30 cellular contexts compared by ENCODE assay signal in the genomic region with DNA sequence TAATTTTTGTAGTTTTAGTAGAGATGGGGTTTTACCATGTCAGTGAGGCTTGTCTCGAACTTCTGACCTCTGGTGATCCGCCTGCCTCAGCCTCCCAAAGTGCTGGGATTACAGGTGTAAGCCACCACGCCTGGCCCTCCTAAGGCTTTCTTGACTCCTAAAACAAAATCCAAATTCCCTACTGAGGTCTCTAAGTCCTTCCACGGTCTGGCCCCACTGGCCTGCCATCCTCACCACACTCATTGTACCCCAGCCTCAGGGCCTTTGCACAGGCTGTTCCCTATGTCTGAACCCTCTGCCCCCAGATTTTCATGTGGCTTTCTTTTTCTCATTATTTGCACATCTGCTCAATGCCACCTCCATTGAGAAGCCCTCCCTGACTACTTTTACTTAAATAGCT.
"Had no signal": no experiment of that assay in that cellular context is flagged by ENCODE, and none has a peak within 500 bp of the region (broad histone marks: within the 10 kb centered on the region; RNA-seq: fewer than 3 reads in every experiment).

No MANE protein-coding gene starts in this region.

- H3K9me3 ChIP-seq: adrenal gland, body of pancreas, breast epithelium had no signal

- H3K27ac ChIP-seq: adrenal gland, body of pancreas, brain microvascular endothelial cell, breast epithelium, VCaP had no signal

- H3K4me1 Mint-ChIP-seq: activated B cell treated with CpG ODN at 0.5 μM for 24 hours; activated CD4-positive, alpha-beta T cell treated with anti-CD3 and anti-CD28 coated beads, Interleukin-2, amount 10 ng/mL, durations not matched to agents 24 days and 14 days; activated naive CD8-positive, alpha-beta T cell treated with anti-CD3 and anti-CD28 coated beads for 36 hours; activated T-helper 17 cell treated with anti-CD3 and anti-CD28 coated beads, Interleukin-2, amount 50 U/mL, for 72 hours; T-cell had no signal

- ATAC-seq: activated naive CD4-positive, alpha-beta T cell treated with anti-CD3 and anti-CD28 coated beads, Interleukin-2, amount 50 U/mL, for 72 hours; activated T-cell treated with anti-CD3 and anti-CD28 coated beads, Interleukin-2, amount 50 U/mL, for 4 hours; activated T-cell treated with anti-CD3 and anti-CD28 coated beads, Interleukin-2, amount 50 U/mL, for 72 hours; activated T-helper 17 cell treated with anti-CD3 and anti-CD28 coated beads, Interleukin-2, amount 50 U/mL, for 72 hours; body of pancreas; T-cell; T-helper 17 cell had no signal

- H3K27me3 ChIP-seq: body of pancreas, brain microvascular endothelial cell, breast epithelium had no signal

- H3K27me3 Mint-ChIP-seq: activated naive CD8-positive, alpha-beta T cell treated with anti-CD3 and anti-CD28 coated beads for 36 hours had no signal

- H3K27ac Mint-ChIP-seq: activated B cell treated with CpG ODN at 0.5 μM for 24 hours; activated CD4-positive, alpha-beta memory T cell treated with anti-CD3 and anti-CD28 coated beads for 36 hours; activated CD4-positive, alpha-beta T cell treated with anti-CD3 and anti-CD28 coated beads, Interleukin-2, amount 10 ng/mL, durations not matched to agents 24 days and 14 days; activated naive CD4-positive, alpha-beta T cell treated with anti-CD3 and anti-CD28 coated beads for 36 hours; activated naive CD4-positive, alpha-beta T cell treated with anti-CD3 and anti-CD28 coated beads, Interleukin-2, amount 50 U/mL, for 72 hours; activated naive CD8-positive, alpha-beta T cell treated with anti-CD3 and anti-CD28 coated beads for 36 hours; activated T-cell treated with anti-CD3 and anti-CD28 coated beads, Interleukin-2, amount 50 U/mL, for 72 hours; activated T-helper 1 cell treated with anti-CD3 and anti-CD28 coated beads, Interleukin-12 subunit alpha, Interleukin-12 subunit beta, Interleukin-2, Interleukin-4 antibody, amounts not matched to agents 30 ng/mL and 10 ng/mL and 1 ng/mL, durations not matched to agents 14 hours and 24 hours and 36 hours; activated T-helper 17 cell treated with anti-CD3 and anti-CD28 coated beads, Interleukin-2, amount 50 U/mL, for 72 hours; T-cell; T-helper 17 cell had no signal

- H3K36me3 Mint-ChIP-seq: activated CD4-positive, alpha-beta memory T cell treated with anti-CD3 and anti-CD28 coated beads for 36 hours; activated naive CD4-positive, alpha-beta T cell treated with anti-CD3 and anti-CD28 coated beads, Interleukin-2, amount 50 U/mL, for 72 hours; activated naive CD8-positive, alpha-beta T cell treated with anti-CD3 and anti-CD28 coated beads for 36 hours; T-cell had no signal

- H3K36me3 ChIP-seq: adrenal gland, brain microvascular endothelial cell, breast epithelium had no signal

- H3K4me3 ChIP-seq: adrenal gland, body of pancreas, breast epithelium had no signal

- H3K4me3 Mint-ChIP-seq: activated B cell treated with CpG ODN at 0.5 μM for 24 hours; activated CD4-positive, alpha-beta memory T cell treated with anti-CD3 and anti-CD28 coated beads for 36 hours; activated CD4-positive, alpha-beta T cell treated with anti-CD3 and anti-CD28 coated beads, Interleukin-2, amount 10 ng/mL, durations not matched to agents 24 days and 14 days; activated naive CD4-positive, alpha-beta T cell treated with anti-CD3 and anti-CD28 coated beads for 36 hours; activated naive CD8-positive, alpha-beta T cell treated with anti-CD3 and anti-CD28 coated beads for 36 hours; activated T-cell treated with anti-CD3 and anti-CD28 coated beads, Interleukin-2, amount 50 U/mL, for 4 hours; activated T-cell treated with anti-CD3 and anti-CD28 coated beads, Interleukin-2, amount 50 U/mL, for 72 hours; activated T-helper 1 cell treated with anti-CD3 and anti-CD28 coated beads, Interleukin-12 subunit alpha, Interleukin-12 subunit beta, Interleukin-2, Interleukin-4 antibody, amounts not matched to agents 30 ng/mL and 10 ng/mL and 1 ng/mL, durations not matched to agents 14 hours and 24 hours and 36 hours; activated T-helper 17 cell treated with anti-CD3 and anti-CD28 coated beads, Interleukin-2, amount 50 U/mL, for 72 hours; T-cell; T-helper 17 cell had no signal

- H3K9me3 Mint-ChIP-seq: activated B cell treated with CpG ODN at 0.5 μM for 24 hours; activated CD4-positive, alpha-beta memory T cell treated with anti-CD3 and anti-CD28 coated beads for 36 hours; activated CD4-positive, alpha-beta T cell treated with anti-CD3 and anti-CD28 coated beads, Interleukin-2, amount 10 ng/mL, durations not matched to agents 24 days and 14 days; activated naive CD4-positive, alpha-beta T cell treated with anti-CD3 and anti-CD28 coated beads for 36 hours; activated naive CD4-positive, alpha-beta T cell treated with anti-CD3 and anti-CD28 coated beads, Interleukin-2, amount 50 U/mL, for 72 hours; activated naive CD8-positive, alpha-beta T cell treated with anti-CD3 and anti-CD28 coated beads for 36 hours; activated T-cell treated with anti-CD3 and anti-CD28 coated beads, Interleukin-2, amount 50 U/mL, for 4 hours; activated T-cell treated with anti-CD3 and anti-CD28 coated beads, Interleukin-2, amount 50 U/mL, for 72 hours; activated T-helper 1 cell treated with anti-CD3 and anti-CD28 coated beads, Interleukin-12 subunit alpha, Interleukin-12 subunit beta, Interleukin-2, Interleukin-4 antibody, amounts not matched to agents 30 ng/mL and 10 ng/mL and 1 ng/mL, durations not matched to agents 14 hours and 24 hours and 36 hours; activated T-helper 17 cell treated with anti-CD3 and anti-CD28 coated beads, Interleukin-2, amount 50 U/mL, for 72 hours; T-cell had no signal

- H3K4me1 ChIP-seq: adrenal gland, body of pancreas, breast epithelium had no signal

- DNase-seq: activated B cell treated with CpG ODN at 0.5 μM for 24 hours; activated CD4-positive, alpha-beta memory T cell treated with anti-CD3 and anti-CD28 coated beads for 36 hours; activated CD4-positive, alpha-beta T cell treated with anti-CD3 and anti-CD28 coated beads for 4 hours; activated CD4-positive, alpha-beta T cell treated with anti-CD3 and anti-CD28 coated beads, Interleukin-2, amount 10 ng/mL, durations not matched to agents 24 days and 14 days; activated CD4-positive, alpha-beta T cell treated with anti-CD3 and anti-CD28 coated beads, Interleukin-2, amount 50 U/mL, for 1 hour; activated CD4-positive, alpha-beta T cell treated with anti-CD3 and anti-CD28 coated beads, Interleukin-2, amount 50 U/mL, for 4 hours; activated CD4-positive, CD25-positive, alpha-beta regulatory T cell treated with anti-CD3 and anti-CD28 coated beads, Interleukin-2, amount 50 U/mL, for 72 hours; activated CD8-positive, alpha-beta memory T cell treated with anti-CD3 and anti-CD28 coated beads, Interleukin-2, amount 50 U/mL, for 4 hours; activated gamma-delta T cell treated with Interleukin-2 at 50 U/mL for 16 hours; activated naive CD4-positive, alpha-beta T cell; activated naive CD4-positive, alpha-beta T cell treated with anti-CD3 and anti-CD28 coated beads for 36 hours; activated naive CD4-positive, alpha-beta T cell treated with anti-CD3 and anti-CD28 coated beads, Interleukin-2, amount 50 U/mL, for 16 hours; activated naive CD8-positive, alpha-beta T cell treated with anti-CD3 and anti-CD28 coated beads for 36 hours; activated T-cell treated with anti-CD3 and anti-CD28 coated beads for 4 hours; activated T-cell treated with anti-CD3 and anti-CD28 coated beads, Interleukin-2, amount 50 U/mL, for 1 hour; activated T-cell treated with anti-CD3 and anti-CD28 coated beads, Interleukin-2, amount 50 U/mL, for 4 hours; activated T-cell treated with anti-CD3 and anti-CD28 coated beads, Interleukin-2, amount 50 U/mL, for 72 hours; adrenal gland; amniotic stem cell; aorta; body of pancreas; brain microvascular endothelial cell; central memory CD4-positive, alpha-beta T cell; T-cell; T-helper 17 cell had no signal
